Comparison of ENCODE assay signal across 9 cellular contexts in genomic region chr16:50602531-50603205, GRCh38. TPM values are rescaled to one million over a fixed set of nuclear protein-coding genes. Genes with fewer than 3 reads are reported as not detected.
DNase-seq lines count a peak whose midpoint lies in the region; ATAC-seq and TF ChIP-seq lines count a peak whose summit lies in the region.
"Had no signal": no experiment of that assay in that cellular context is flagged by ENCODE, and none has a peak within 500 bp of the region (broad histone marks: within the 10 kb centered on the region; RNA-seq: fewer than 3 reads in every experiment).

No MANE protein-coding gene starts in this region.

- no peak overlapping the region for H3K4me3 ChIP-seq in BLaER1 treated with 17β-estradiol and CSF1 and Interleukin-3, amounts not matched to agents 10 nM and 100 nM
- no peak overlapping the region for H3K4me3 ChIP-seq in mammary epithelial cell (replicated peaks in 1 of 3; ENCODE audit: insufficient read depth in 1 of 3, low read depth in 2 of 3, low read length in 3 of 3)
- H3K4me3 ChIP-seq in osteoblast (ENCODE audit: insufficient read depth, low read length): no peak overlapping the region

- peaks cover 21 to 35% (median 28%) of the 10 kb centered on the region in 10 experiments for H3K4me1 ChIP-seq in BLaER1 treated with 17β-estradiol and CSF1 and Interleukin-3, amounts not matched to agents 10 nM and 100 nM
- H3K4me1 ChIP-seq in mammary epithelial cell (ENCODE audit: insufficient read depth, low read length): peaks cover 24% of the 10 kb centered on the region
- no peaks in the 10 kb centered on the region for H3K4me1 ChIP-seq in osteoblast (ENCODE audit: insufficient read depth, low read length)

- H3K36me3 Mint-ChIP-seq in T-helper 2 cell treated with Interferon-gamma antibody and Interleukin-4, amounts not matched to agents 5 μg/mL and 100 μg/mL, for 36 hours (ENCODE audit: low read depth): no peaks in the 10 kb centered on the region

- no peak overlapping the region for H3K4me3 Mint-ChIP-seq in T-helper 2 cell treated with Interferon-gamma antibody and Interleukin-4, amounts not matched to agents 5 μg/mL and 100 μg/mL, for 36 hours

- no peak for TF ChIP-seq CTCF in mammary epithelial cell (conservative IDR thresholded peaks at IDR 0.05 in 1 of 2, IDR thresholded peaks at IDR 0.05 in 1 of 2; ENCODE audit: extremely low read depth in 1 of 2, insufficient read depth in 1 of 2, low read depth in 1 of 2, low read length in 2 of 2)
- no peak for TF ChIP-seq CTCF in osteoblast (IDR thresholded peaks at IDR 0.05; ENCODE audit: extremely low read depth, low read depth, low read length)

- 12% methylated on average over 13 of the region's 14 CpGs for WGBS in mammary epithelial cell (ENCODE audit: low coverage, missing lambda C conversion rate)

- dilution Hi-C loops in mammary epithelial cell (cut with HindIII; ENCODE audit: low sequenced_read_pairs): no loop called here

- in situ Hi-C loops in mammary epithelial cell (cut with MboI; ENCODE audit: low sequenced_read_pairs in 2 of 2): no loop called here

- DNase-seq in RPMI7951 (ENCODE audit: low read depth): peak; percentile 75
- peak; percentile 52 for DNase-seq in mammary epithelial cell
- DNase-seq in osteoblast (ENCODE audit: insufficient read length, low spot score, missing footprints): peak; percentile 77
- no peak for DNase-seq in NCI-H2081 treated with DMSO at 0.1 percent for 48 hours (lab: John Stamatoyannopoulos, UW)
- no peak for DNase-seq in T-helper 2 cell treated with Interferon-gamma antibody and Interleukin-4, amounts not matched to agents 5 μg/mL and 100 μg/mL, for 36 hours (ENCODE audit: low spot score)
- no peak for DNase-seq in NCI-H69 (lab: John Stamatoyannopoulos, UW)
- DNase-seq: NCI-H526 treated with DMSO at 0.1 percent for 48 hours had no signal

- H4K20me1 ChIP-seq in BLaER1 treated with 17β-estradiol and CSF1 and Interleukin-3, amounts not matched to agents 10 nM and 100 nM: peaks cover 0 to 7% (median 0%) of the 10 kb centered on the region in 11 experiments; a peak in 1 of 22 replicates
- no peaks in the 10 kb centered on the region for H4K20me1 ChIP-seq in mammary epithelial cell (ENCODE audit: insufficient read depth, low read length)
- H4K20me1 ChIP-seq in osteoblast (ENCODE audit: insufficient read depth, low read length): no peaks in the 10 kb centered on the region

- H3K27ac ChIP-seq in BLaER1 treated with 17β-estradiol and CSF1 and Interleukin-3, amounts not matched to agents 10 nM and 100 nM: peak overlapping the region in 2 of 11 experiments; percentile 13 to 15; a peak in 1 of 22 replicates
- no peak overlapping the region for H3K27ac ChIP-seq in mammary epithelial cell (ENCODE audit: insufficient read depth, low read depth, low read length)
- no peak overlapping the region for H3K27ac ChIP-seq in osteoblast (ENCODE audit: low read depth, low read length)

- CTCF ChIA-PET in mammary epithelial cell (lab: Charles Lee; ENCODE audit: low non-redundant PET): no interaction called here

- H3K9me3 Mint-ChIP-seq in T-helper 2 cell treated with Interferon-gamma antibody and Interleukin-4, amounts not matched to agents 5 μg/mL and 100 μg/mL, for 36 hours: no peaks in the 10 kb centered on the region

- peaks cover 2% of the 10 kb centered on the region for H3K27me3 Mint-ChIP-seq in T-helper 2 cell treated with Interferon-gamma antibody and Interleukin-4, amounts not matched to agents 5 μg/mL and 100 μg/mL, for 36 hours (ENCODE audit: low read depth)

- H3K27ac Mint-ChIP-seq in T-helper 2 cell treated with Interferon-gamma antibody and Interleukin-4, amounts not matched to agents 5 μg/mL and 100 μg/mL, for 36 hours: no peak overlapping the region

- no peaks in the 10 kb centered on the region for H3K27me3 ChIP-seq in BLaER1 treated with 17β-estradiol and CSF1 and Interleukin-3, amounts not matched to agents 10 nM and 100 nM
- H3K27me3 ChIP-seq in mammary epithelial cell (ENCODE audit: insufficient read depth, low read length) (no peaks in the 10 kb centered on the region), osteoblast (ENCODE audit: insufficient read depth, low read length) (no peaks in the 10 kb centered on the region)

- no peaks in the 10 kb centered on the region for H3K9me3 ChIP-seq in BLaER1 treated with 17β-estradiol and CSF1 and Interleukin-3, amounts not matched to agents 10 nM and 100 nM (replicated peaks in 1 of 11)
- H3K9me3 ChIP-seq in mammary epithelial cell (replicated peaks; ENCODE audit: insufficient read depth, low read length) (no peaks in the 10 kb centered on the region), osteoblast (ENCODE audit: low read depth, low read length) (no peaks in the 10 kb centered on the region)

- intact Hi-C loops in mammary epithelial cell (cut with micrococcal nuclease): no loop called here

- peaks cover 4% of the 10 kb centered on the region for H3K4me1 Mint-ChIP-seq in T-helper 2 cell treated with Interferon-gamma antibody and Interleukin-4, amounts not matched to agents 5 μg/mL and 100 μg/mL, for 36 hours (ENCODE audit: low read depth)

- no peaks in the 10 kb centered on the region for H3K79me2 ChIP-seq in mammary epithelial cell (ENCODE audit: insufficient read depth, low read length)
- H3K79me2 ChIP-seq in osteoblast (ENCODE audit: insufficient read depth, low read length): no peaks in the 10 kb centered on the region

- peak overlapping the region in 3 of 11 experiments; percentile 40 to 51 (median 47); a peak in 6 of 22 replicates for H3K9ac ChIP-seq in BLaER1 treated with 17β-estradiol and CSF1 and Interleukin-3, amounts not matched to agents 10 nM and 100 nM
- no peak overlapping the region for H3K9ac ChIP-seq in mammary epithelial cell (ENCODE audit: insufficient read depth, low read length)

- H2AFZ ChIP-seq in mammary epithelial cell (ENCODE audit: low read depth, low read length) (peak overlapping the region; percentile 24), osteoblast (ENCODE audit: low read length) (peak overlapping the region; percentile 41)

- H3K4me2 ChIP-seq in BLaER1 treated with 17β-estradiol and CSF1 and Interleukin-3, amounts not matched to agents 10 nM and 100 nM: peak overlapping the region; percentile 59 to 84 (median 65); a peak in 21 of 22 replicates
- no peak overlapping the region for H3K4me2 ChIP-seq in mammary epithelial cell (ENCODE audit: insufficient read depth, low read depth, low read length)
- no peak overlapping the region for H3K4me2 ChIP-seq in osteoblast (ENCODE audit: insufficient read depth, low read length)

- no TSS peak for BruUV-seq in mammary epithelial cell (replicated peaks; lab: Mats Ljungman, UMichigan)

- H3K36me3 ChIP-seq in BLaER1 treated with 17β-estradiol and CSF1 and Interleukin-3, amounts not matched to agents 10 nM and 100 nM: no peaks in the 10 kb centered on the region
- no peaks in the 10 kb centered on the region for H3K36me3 ChIP-seq in mammary epithelial cell (ENCODE audit: insufficient read depth, low read length)
- no peaks in the 10 kb centered on the region for H3K36me3 ChIP-seq in osteoblast (ENCODE audit: insufficient read depth, low read length)

- ATAC-seq in GM21447 (IDR thresholded peaks at IDR 0.05; ENCODE audit: unreplicated experiment): no peak

RNA-seq across cellular contexts. Expression of gene NKD1, which starts 54.5 kb away (rescaled TPM):
- 13.6 and 14.2 TPM in 2 replicates for total RNA-seq in RPMI7951 (2014; rRNA removed; shearing (Covaris generic))
- total RNA-seq in mammary epithelial cell: under 1 TPM; under 0.01 to 0.35 TPM
- 0.19 TPM for polyA plus RNA-seq in mammary epithelial cell
- polyA minus RNA-seq in mammary epithelial cell: not detected
- total RNA-seq in osteoblast: under 0.01 TPM in 2 replicates

Comparison
In these comparisons a context has a peak if more than half of its experiments do, and no peak if none do; other contexts are left out.
1. H3K4me2 ChIP-seq: peak in BLaER1 treated with 17β-estradiol and CSF1 and Interleukin-3, amounts not matched to agents 10 nM and 100 nM (11 of 11); none in mammary epithelial cell (single experiment) and osteoblast (single experiment).
2. DNase-seq: peak in RPMI7951 (single experiment), mammary epithelial cell (single experiment) and osteoblast (single experiment); none in NCI-H2081 treated with DMSO at 0.1 percent for 48 hours (single experiment), T-helper 2 cell treated with Interferon-gamma antibody and Interleukin-4, amounts not matched to agents 5 μg/mL and 100 μg/mL, for 36 hours (single experiment) and NCI-H69 (single experiment).
3. RNA of gene NKD1, which starts 54.5 kb away (total RNA-seq): 13.6 to 14.2 TPM in RPMI7951; under 0.01 to 0.35 TPM in mammary epithelial cell and under 0.01 TPM in osteoblast; every median in the first group is over 10 times any median in the second.